Comparison of ENCODE assay signal across 11 cellular contexts in the genomic region with DNA sequence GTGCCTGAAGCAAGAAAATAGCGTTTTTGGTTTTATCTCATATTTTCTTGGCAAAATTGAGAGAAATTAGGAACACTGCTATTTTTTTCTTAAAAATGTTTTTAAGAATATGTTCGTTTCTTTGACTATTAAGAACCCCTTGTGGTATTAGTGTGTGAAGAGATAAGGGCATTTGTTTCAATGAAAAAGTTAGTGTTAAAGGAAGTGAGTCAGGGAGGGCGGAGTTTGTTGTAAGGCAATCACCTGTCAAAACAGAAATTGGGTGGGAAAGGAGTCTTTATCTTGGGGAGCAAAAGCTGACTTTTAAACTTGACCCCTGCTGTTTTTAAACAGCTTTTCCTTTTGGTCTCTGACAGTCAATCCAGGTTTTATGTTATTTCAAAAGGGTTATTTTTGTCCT. TPM values are rescaled to one million over a fixed set of nuclear protein-coding genes. Genes with fewer than 3 reads are reported as not detected.
DNase-seq lines count a peak whose midpoint lies in the region; ATAC-seq and TF ChIP-seq lines count a peak whose summit lies in the region.
"Had no signal": no experiment of that assay in that cellular context is flagged by ENCODE, and none has a peak within 500 bp of the region (broad histone marks: within the 10 kb centered on the region; RNA-seq: fewer than 3 reads in every experiment).

No MANE protein-coding gene starts in this region.

- H3K4me1 Mint-ChIP-seq in naive thymus-derived CD8-positive, alpha-beta T cell = peaks cover 34 to 64% (median 55%) of the 10 kb centered on the region in 4 donors

- TF ChIP-seq POLR2A in thyroid gland (IDR thresholded peaks at IDR 0.05) = no peak

- ATAC-seq in naive thymus-derived CD8-positive, alpha-beta T cell = no peak
- no peak for ATAC-seq in GM18520 (IDR thresholded peaks at IDR 0.05; ENCODE audit: unreplicated experiment)
- ATAC-seq: pancreas had no signal

- H3K9me3 ChIP-seq in thyroid gland = no peaks in the 10 kb centered on the region
- H3K9me3 ChIP-seq: pancreas had no signal

- no peaks in the 10 kb centered on the region for H3K36me3 ChIP-seq in thyroid gland
- H3K36me3 ChIP-seq: pancreas had no signal

- peaks cover 17 to 23% of the 10 kb centered on the region in 2 donors for H3K4me1 ChIP-seq in thyroid gland

- in situ Hi-C loops in astrocyte of the spinal cord (cut with HindIII; ENCODE audit: low sequenced_read_pairs) = no loop called here

- intact Hi-C loops in thyroid gland (cut with DNase I) = no loop called here

- no peaks in the 10 kb centered on the region for H3K27me3 Mint-ChIP-seq in naive thymus-derived CD8-positive, alpha-beta T cell

- POLR2A ChIA-PET in naive thymus-derived CD8-positive, alpha-beta T cell (lab: Charles Lee) = interaction anchor here (0.6 to 1.3 kb wide), 2 partner anchors 55 to 984 kb away, joined by 5 read pairs; no protein-coding TSS in a partner anchor

- 74 to 76% methylated on average over 3 of the region's 3 CpGs for WGBS in thyroid gland, 2 donors

- H3K4me3 ChIP-seq in astrocyte of the spinal cord (ENCODE audit: low read depth, low read length) = peak overlapping the region; percentile 96
- H3K4me3 ChIP-seq in thyroid gland (replicated peaks in 1 of 3) = no peak overlapping the region

- no peaks in the 10 kb centered on the region for H3K9me3 Mint-ChIP-seq in naive thymus-derived CD8-positive, alpha-beta T cell

- peak overlapping the region; percentile 96 to 100 (median 99) for H3K4me3 Mint-ChIP-seq in naive thymus-derived CD8-positive, alpha-beta T cell

- no peak overlapping the region for H3K27ac ChIP-seq in thyroid gland
- H3K27ac ChIP-seq: pancreas had no signal

- TF ChIP-seq CTCF in astrocyte of the spinal cord (IDR thresholded peaks at IDR 0.05; ENCODE audit: low read depth, low read length) (no peak), thyroid gland (IDR thresholded peaks at IDR 0.05) (no peak)

- DNase-seq in EL (peak; percentile 34), NCI-H226 (peak; percentile 28), astrocyte of the spinal cord (ENCODE audit: low read depth, low spot score) (peak; percentile 35), SHP77 (lab: John Stamatoyannopoulos, UW) (no peak), inferior parietal cortex (ENCODE audit: extremely low spot score) (no peak), thyroid gland (no peak)
- DNase-seq in naive thymus-derived CD8-positive, alpha-beta T cell = peak in 5 of 10 donors; percentile 7 to 44 (median 13)
- DNase-seq: amygdala, NCI-H1436, pancreas had no signal

- H3K27me3 ChIP-seq in thyroid gland = no peaks in the 10 kb centered on the region
- H3K27me3 ChIP-seq: pancreas had no signal

- peak overlapping the region; percentile 49 to 93 (median 68) for H3K27ac Mint-ChIP-seq in naive thymus-derived CD8-positive, alpha-beta T cell

- H3K36me3 Mint-ChIP-seq in naive thymus-derived CD8-positive, alpha-beta T cell = peaks cover 0 to 14% (median 0%) of the 10 kb centered on the region in 3 donors

RNA-seq across cellular contexts. Expression of gene RAP2B, which starts 4.2 kb away (rescaled TPM):
- 10 to 100 TPM; 24.8 to 26.0 TPM for total RNA-seq in naive thymus-derived CD8-positive, alpha-beta T cell
- polyA plus RNA-seq in naive thymus-derived CD8-positive, alpha-beta T cell = 10 to 100 TPM; 11.5 to 13.3 (median 11.9) TPM
- total RNA-seq in thyroid gland = 10 to 100 TPM in 3 of 4 donors, 1 to 10 TPM in 1; 8.9 to 11.0 (median 10.1) TPM

Comparison
In these comparisons a context has a peak if more than half of its experiments do, and no peak if none do; other contexts are left out.
1. DNase-seq: peak in EL (single experiment), NCI-H226 (single experiment) and astrocyte of the spinal cord (single experiment); none in SHP77 (0 of 2), inferior parietal cortex (single experiment) and thyroid gland (0 of 2).